In the genomic region with DNA sequence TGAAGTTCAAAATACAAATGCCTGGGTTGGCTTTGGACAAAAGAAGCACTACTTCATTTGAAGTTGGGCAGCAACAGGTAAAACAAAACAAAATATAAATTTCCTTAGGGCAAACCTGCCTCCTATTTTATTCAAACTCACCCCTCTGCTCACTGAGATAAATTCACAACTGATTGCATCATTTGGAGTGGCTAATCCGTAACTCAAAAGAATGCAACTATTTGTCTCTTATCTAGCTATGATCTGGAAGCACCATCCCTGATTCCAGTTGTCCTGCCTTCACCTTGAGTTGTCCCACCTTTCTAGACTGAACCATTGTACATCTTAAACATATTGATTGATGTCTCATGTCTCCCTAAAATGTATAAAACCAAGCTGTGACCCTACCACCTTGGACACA, we compare ENCODE assay signal across 2 cellular contexts.
TF ChIP-seq lines count a peak whose summit lies in the region.

No MANE protein-coding gene starts in this region.

TF ChIP-seq in HepG2, 621 proteins besides CTCF, POLR2A, EP300 and RAD21:
- TF ChIP-seq ZNF30 (CRISPR knock-in tag; IDR thresholded peaks at IDR 0.05) = no peak
- TF ChIP-seq CEBPG (CRISPR knock-in tag; IDR thresholded peaks at IDR 0.05) = no peak
- no peak for TF ChIP-seq RFXANK (CRISPR knock-in tag; IDR thresholded peaks at IDR 0.05)
- no peak for TF ChIP-seq CC2D1A (CRISPR knock-in tag; IDR thresholded peaks at IDR 0.05)
- TF ChIP-seq MBNL3 (CRISPR knock-in tag; conservative IDR thresholded peaks at IDR 0.05) = no peak
- TF ChIP-seq RORA (CRISPR knock-in tag; IDR thresholded peaks at IDR 0.05) = no peak
- TF ChIP-seq HIVEP1 (CRISPR knock-in tag; IDR thresholded peaks at IDR 0.05) = no peak
- no peak for TF ChIP-seq NCOR1 (IDR thresholded peaks at IDR 0.05; ENCODE audit: borderline replicate concordance, low read length)
- TF ChIP-seq ATF7 (IDR thresholded peaks at IDR 0.05) = peak; percentile 48
- TF ChIP-seq ATF7 (CRISPR knock-in tag; IDR thresholded peaks at IDR 0.05) = no peak

TF ChIP-seq in H1, 55 proteins besides CTCF, POLR2A, EP300 and RAD21:
- TF ChIP-seq YY1 (IDR thresholded peaks at IDR 0.05; ENCODE audit: low read depth, low read length) (no peak), POU5F1 (IDR thresholded peaks at IDR 0.05; ENCODE audit: low read depth, low read length) (no peak), TBP (IDR thresholded peaks at IDR 0.05; ENCODE audit: low read depth, low read length) (no peak), SIRT6 (IDR thresholded peaks at IDR 0.05; ENCODE audit: low read length) (no peak), CBX8 (IDR thresholded peaks at IDR 0.05; ENCODE audit: borderline replicate concordance, low read depth, low read length) (no peak), SAP30 (IDR thresholded peaks at IDR 0.05; ENCODE audit: insufficient read depth, insufficient replicate concordance, low read length) (no peak), CEBPB (IDR thresholded peaks at IDR 0.05; ENCODE audit: low read depth, low read length) (no peak; the same call in 1 of the 2 replicates)
- TF ChIP-seq, protein P1, sequence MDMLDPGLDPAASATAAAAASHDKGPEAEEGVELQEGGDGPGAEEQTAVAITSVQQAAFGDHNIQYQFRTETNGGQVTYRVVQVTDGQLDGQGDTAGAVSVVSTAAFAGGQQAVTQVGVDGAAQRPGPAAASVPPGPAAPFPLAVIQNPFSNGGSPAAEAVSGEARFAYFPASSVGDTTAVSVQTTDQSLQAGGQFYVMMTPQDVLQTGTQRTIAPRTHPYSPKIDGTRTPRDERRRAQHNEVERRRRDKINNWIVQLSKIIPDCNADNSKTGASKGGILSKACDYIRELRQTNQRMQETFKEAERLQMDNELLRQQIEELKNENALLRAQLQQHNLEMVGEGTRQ (IDR thresholded peaks at IDR 0.05; ENCODE audit: low read length) = no peak
